Comparison of ENCODE assay signal across 12 cellular contexts in the genomic region with DNA sequence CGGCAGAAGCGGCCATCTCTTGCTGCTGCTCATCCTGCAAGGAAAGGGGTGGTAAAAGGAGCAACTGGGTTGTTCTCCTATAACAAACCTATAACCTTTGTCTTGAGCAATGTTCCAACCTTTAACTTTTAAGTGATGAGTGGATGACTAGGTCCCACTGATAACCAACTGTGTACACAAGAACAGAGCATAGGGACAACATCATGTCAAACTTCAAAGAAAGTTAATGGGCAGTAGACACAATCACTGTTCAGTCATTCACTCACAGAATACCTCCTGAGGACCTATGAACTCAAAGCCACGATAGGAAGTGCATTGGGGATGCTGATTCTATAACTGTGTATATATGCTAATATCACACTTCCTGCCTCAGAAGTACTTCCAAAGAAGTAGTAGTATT. TPM values are rescaled to one million over a fixed set of nuclear protein-coding genes. Genes with fewer than 3 reads are reported as not detected.
"Had no signal": no experiment of that assay in that cellular context is flagged by ENCODE, and none has a peak within 500 bp of the region (broad histone marks: within the 10 kb centered on the region; RNA-seq: fewer than 3 reads in every experiment).

No MANE protein-coding gene starts in this region.

- H3K27ac ChIP-seq: GM23248, HL-60, KMS-11 had no signal

- H3K4me3 Mint-ChIP-seq: HFFc6, IgD-negative memory B cell had no signal

- H3K27ac Mint-ChIP-seq: HFFc6, IgD-negative memory B cell had no signal

- H3K4me2 ChIP-seq: KMS-11 had no signal

- H3K9ac ChIP-seq: GM23248, KMS-11 had no signal

- H2AFZ ChIP-seq: GM23248 had no signal

- ATAC-seq: HCT116 had no signal

- H3K36me3 Mint-ChIP-seq: IgD-negative memory B cell had no signal

- H3K9me3 ChIP-seq: HAP-1 had no signal

- H3K4me3 ChIP-seq: GM23248, HAP-1 had no signal

- DNase-seq: GM23248, GOT3, H7, HFFc6, KBM-7 had no signal

- H3K4me1 Mint-ChIP-seq: IgD-negative memory B cell had no signal

RNA-seq across cellular contexts. Expression of gene CFAP97D1, which starts 21.6 kb away (rescaled TPM):
- total RNA-seq: GM23248, H4, HFFc6 had no signal
- polyA plus RNA-seq: GM23248, IgD-negative memory B cell had no signal

RNA-seq across cellular contexts. Expression of gene MPP3, which starts 31.1 kb away (rescaled TPM):
- polyA plus RNA-seq: IgD-negative memory B cell had no signal

RNA-seq across cellular contexts. Expression of gene SOST, which starts 43.3 kb away (rescaled TPM):
- total RNA-seq: GM23248, H7, HFFc6, HT1080 had no signal
- polyA plus RNA-seq: GM23248, IgD-negative memory B cell had no signal

RNA-seq across cellular contexts. Expression of gene CD300LG, which starts 45.1 kb away (rescaled TPM):
- total RNA-seq: GM23248, H4, H7, HFFc6, HT1080 had no signal
- polyA plus RNA-seq: GM23248, IgD-negative memory B cell had no signal
